In genomic region chr18:48930926-48931325, GRCh38 we compare ENCODE assay signal across 1 cellular context.
TF ChIP-seq lines count a peak whose summit lies in the region.

No MANE protein-coding gene starts in this region.

TF ChIP-seq in H1, 55 proteins besides CTCF, POLR2A, EP300 and RAD21:
- TF ChIP-seq SP2 (IDR thresholded peaks at IDR 0.05; ENCODE audit: low read length), result no peak
- TF ChIP-seq, protein P1, sequence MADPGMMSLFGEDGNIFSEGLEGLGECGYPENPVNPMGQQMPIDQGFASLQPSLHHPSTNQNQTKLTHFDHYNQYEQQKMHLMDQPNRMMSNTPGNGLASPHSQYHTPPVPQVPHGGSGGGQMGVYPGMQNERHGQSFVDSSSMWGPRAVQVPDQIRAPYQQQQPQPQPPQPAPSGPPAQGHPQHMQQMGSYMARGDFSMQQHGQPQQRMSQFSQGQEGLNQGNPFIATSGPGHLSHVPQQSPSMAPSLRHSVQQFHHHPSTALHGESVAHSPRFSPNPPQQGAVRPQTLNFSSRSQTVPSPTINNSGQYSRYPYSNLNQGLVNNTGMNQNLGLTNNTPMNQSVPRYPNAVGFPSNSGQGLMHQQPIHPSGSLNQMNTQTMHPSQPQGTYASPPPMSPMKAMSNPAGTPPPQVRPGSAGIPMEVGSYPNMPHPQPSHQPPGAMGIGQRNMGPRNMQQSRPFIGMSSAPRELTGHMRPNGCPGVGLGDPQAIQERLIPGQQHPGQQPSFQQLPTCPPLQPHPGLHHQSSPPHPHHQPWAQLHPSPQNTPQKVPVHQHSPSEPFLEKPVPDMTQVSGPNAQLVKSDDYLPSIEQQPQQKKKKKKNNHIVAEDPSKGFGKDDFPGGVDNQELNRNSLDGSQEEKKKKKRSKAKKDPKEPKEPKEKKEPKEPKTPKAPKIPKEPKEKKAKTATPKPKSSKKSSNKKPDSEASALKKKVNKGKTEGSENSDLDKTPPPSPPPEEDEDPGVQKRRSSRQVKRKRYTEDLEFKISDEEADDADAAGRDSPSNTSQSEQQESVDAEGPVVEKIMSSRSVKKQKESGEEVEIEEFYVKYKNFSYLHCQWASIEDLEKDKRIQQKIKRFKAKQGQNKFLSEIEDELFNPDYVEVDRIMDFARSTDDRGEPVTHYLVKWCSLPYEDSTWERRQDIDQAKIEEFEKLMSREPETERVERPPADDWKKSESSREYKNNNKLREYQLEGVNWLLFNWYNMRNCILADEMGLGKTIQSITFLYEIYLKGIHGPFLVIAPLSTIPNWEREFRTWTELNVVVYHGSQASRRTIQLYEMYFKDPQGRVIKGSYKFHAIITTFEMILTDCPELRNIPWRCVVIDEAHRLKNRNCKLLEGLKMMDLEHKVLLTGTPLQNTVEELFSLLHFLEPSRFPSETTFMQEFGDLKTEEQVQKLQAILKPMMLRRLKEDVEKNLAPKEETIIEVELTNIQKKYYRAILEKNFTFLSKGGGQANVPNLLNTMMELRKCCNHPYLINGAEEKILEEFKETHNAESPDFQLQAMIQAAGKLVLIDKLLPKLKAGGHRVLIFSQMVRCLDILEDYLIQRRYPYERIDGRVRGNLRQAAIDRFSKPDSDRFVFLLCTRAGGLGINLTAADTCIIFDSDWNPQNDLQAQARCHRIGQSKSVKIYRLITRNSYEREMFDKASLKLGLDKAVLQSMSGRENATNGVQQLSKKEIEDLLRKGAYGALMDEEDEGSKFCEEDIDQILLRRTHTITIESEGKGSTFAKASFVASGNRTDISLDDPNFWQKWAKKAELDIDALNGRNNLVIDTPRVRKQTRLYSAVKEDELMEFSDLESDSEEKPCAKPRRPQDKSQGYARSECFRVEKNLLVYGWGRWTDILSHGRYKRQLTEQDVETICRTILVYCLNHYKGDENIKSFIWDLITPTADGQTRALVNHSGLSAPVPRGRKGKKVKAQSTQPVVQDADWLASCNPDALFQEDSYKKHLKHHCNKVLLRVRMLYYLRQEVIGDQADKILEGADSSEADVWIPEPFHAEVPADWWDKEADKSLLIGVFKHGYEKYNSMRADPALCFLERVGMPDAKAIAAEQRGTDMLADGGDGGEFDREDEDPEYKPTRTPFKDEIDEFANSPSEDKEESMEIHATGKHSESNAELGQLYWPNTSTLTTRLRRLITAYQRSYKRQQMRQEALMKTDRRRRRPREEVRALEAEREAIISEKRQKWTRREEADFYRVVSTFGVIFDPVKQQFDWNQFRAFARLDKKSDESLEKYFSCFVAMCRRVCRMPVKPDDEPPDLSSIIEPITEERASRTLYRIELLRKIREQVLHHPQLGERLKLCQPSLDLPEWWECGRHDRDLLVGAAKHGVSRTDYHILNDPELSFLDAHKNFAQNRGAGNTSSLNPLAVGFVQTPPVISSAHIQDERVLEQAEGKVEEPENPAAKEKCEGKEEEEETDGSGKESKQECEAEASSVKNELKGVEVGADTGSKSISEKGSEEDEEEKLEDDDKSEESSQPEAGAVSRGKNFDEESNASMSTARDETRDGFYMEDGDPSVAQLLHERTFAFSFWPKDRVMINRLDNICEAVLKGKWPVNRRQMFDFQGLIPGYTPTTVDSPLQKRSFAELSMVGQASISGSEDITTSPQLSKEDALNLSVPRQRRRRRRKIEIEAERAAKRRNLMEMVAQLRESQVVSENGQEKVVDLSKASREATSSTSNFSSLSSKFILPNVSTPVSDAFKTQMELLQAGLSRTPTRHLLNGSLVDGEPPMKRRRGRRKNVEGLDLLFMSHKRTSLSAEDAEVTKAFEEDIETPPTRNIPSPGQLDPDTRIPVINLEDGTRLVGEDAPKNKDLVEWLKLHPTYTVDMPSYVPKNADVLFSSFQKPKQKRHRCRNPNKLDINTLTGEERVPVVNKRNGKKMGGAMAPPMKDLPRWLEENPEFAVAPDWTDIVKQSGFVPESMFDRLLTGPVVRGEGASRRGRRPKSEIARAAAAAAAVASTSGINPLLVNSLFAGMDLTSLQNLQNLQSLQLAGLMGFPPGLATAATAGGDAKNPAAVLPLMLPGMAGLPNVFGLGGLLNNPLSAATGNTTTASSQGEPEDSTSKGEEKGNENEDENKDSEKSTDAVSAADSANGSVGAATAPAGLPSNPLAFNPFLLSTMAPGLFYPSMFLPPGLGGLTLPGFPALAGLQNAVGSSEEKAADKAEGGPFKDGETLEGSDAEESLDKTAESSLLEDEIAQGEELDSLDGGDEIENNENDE (IDR thresholded peaks at IDR 0.05; ENCODE audit: insufficient replicate concordance, low read length), result no peak
- TF ChIP-seq, protein P2, sequence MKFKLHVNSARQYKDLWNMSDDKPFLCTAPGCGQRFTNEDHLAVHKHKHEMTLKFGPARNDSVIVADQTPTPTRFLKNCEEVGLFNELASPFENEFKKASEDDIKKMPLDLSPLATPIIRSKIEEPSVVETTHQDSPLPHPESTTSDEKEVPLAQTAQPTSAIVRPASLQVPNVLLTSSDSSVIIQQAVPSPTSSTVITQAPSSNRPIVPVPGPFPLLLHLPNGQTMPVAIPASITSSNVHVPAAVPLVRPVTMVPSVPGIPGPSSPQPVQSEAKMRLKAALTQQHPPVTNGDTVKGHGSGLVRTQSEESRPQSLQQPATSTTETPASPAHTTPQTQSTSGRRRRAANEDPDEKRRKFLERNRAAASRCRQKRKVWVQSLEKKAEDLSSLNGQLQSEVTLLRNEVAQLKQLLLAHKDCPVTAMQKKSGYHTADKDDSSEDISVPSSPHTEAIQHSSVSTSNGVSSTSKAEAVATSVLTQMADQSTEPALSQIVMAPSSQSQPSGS (IDR thresholded peaks at IDR 0.05; ENCODE audit: low read length), result no peak
- TF ChIP-seq HDAC2 (IDR thresholded peaks at IDR 0.05; ENCODE audit: borderline replicate concordance in 1 of 2, low read depth in 2 of 2, low read length in 2 of 2), result no peak
- no peak for TF ChIP-seq CHD2 (IDR thresholded peaks at IDR 0.05; ENCODE audit: low read length)
- TF ChIP-seq MAFK (IDR thresholded peaks at IDR 0.05; ENCODE audit: low read depth, low read length), result no peak
- TF ChIP-seq HDAC6 (IDR thresholded peaks at IDR 0.05; ENCODE audit: low read depth, low read length), result no peak
- TF ChIP-seq SAP30 (IDR thresholded peaks at IDR 0.05; ENCODE audit: insufficient read depth, insufficient replicate concordance, low read length), result no peak
- TF ChIP-seq, protein P3, sequence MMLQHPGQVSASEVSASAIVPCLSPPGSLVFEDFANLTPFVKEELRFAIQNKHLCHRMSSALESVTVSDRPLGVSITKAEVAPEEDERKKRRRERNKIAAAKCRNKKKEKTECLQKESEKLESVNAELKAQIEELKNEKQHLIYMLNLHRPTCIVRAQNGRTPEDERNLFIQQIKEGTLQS (IDR thresholded peaks at IDR 0.05; ENCODE audit: insufficient read depth, low read depth, low read length), result no peak
- TF ChIP-seq ASH2L (IDR thresholded peaks at IDR 0.05; ENCODE audit: low read length), result no peak
TF ChIP-seq in H1: peak in this region for 0.
